17 cellular contexts compared by ENCODE assay signal in the genomic region with DNA sequence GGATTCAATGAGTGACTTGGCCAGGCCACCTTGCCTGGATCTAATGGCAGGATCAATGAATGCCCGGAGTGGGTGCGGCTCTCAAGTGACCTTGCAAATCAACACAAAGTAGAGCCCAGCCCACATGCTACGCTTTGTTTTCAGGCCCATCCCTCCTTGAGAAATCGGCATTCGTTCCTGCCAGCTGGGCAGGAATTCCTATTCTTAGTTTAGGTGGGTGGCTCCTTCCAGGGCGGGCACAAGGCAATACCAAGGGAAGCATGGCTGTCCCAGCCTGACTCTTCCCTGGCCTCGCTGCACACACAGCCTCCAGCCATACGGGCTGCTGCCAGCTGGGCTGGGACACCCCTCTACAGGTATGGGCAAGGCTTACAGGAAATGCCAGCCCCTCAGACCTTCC.
DNase-seq lines count a peak whose midpoint lies in the region; ATAC-seq, FAIRE-seq and TF ChIP-seq lines count a peak whose summit lies in the region.
"Had no signal": no experiment of that assay in that cellular context is flagged by ENCODE, and none has a peak within 500 bp of the region (broad histone marks: within the 10 kb centered on the region; RNA-seq: fewer than 3 reads in every experiment).

No MANE protein-coding gene starts in this region.

- H2BK5ac ChIP-seq in IMR-90 (ENCODE audit: low read depth, low read length, poor library complexity, severe bottlenecking) = no peak overlapping the region

- peaks cover 0 to 25% of the 10 kb centered on the region in 2 experiments; a peak in 2 of 4 replicates for H3K79me1 ChIP-seq in IMR-90 (ENCODE audit: low read depth in 1 of 2, low read length in 2 of 2)

- H3K36me3 Mint-ChIP-seq in chondrocyte (ENCODE audit: low read depth) = no peaks in the 10 kb centered on the region
- H3K36me3 Mint-ChIP-seq: CD8-positive, alpha-beta T cell; IgD-negative memory B cell had no signal

- no TSS peak for BruUV-seq in IMR-90 (replicated peaks; lab: Mats Ljungman, UMichigan)

- dilution Hi-C loops in IMR-90 (cut with HindIII; ENCODE audit: low sequenced_read_pairs, unreplicated experiment) = no loop called here

- intact Hi-C loops in IMR-90 (cut with micrococcal nuclease) = no loop called here
- intact Hi-C loops in esophagus squamous epithelium (cut with DNase I) = no loop called here
- intact Hi-C loops in kidney (cut with DNase I) = no loop called here

- no peaks in the 10 kb centered on the region for H4K20me1 ChIP-seq in IMR-90 (ENCODE audit: insufficient read depth, low read length)

- no peak overlapping the region for H3K27ac Mint-ChIP-seq in chondrocyte (ENCODE audit: unreplicated experiment)
- H3K27ac Mint-ChIP-seq: CD8-positive, alpha-beta T cell; IgD-negative memory B cell had no signal

- no peaks in the 10 kb centered on the region for H3K27me3 Mint-ChIP-seq in chondrocyte (ENCODE audit: low read depth)

- H3K9me3 ChIP-seq in IMR-90 (ENCODE audit: control insufficient read depth, insufficient read depth, low read length) = no peaks in the 10 kb centered on the region
- H3K9me3 ChIP-seq in esophagus squamous epithelium = no peaks in the 10 kb centered on the region
- H3K9me3 ChIP-seq in kidney (ENCODE audit: control insufficient read depth in 1 of 2, low read length in 2 of 2) = no peaks in the 10 kb centered on the region
- H3K9me3 ChIP-seq: BLaER1 treated with 17β-estradiol and CSF1 and Interleukin-3, amounts not matched to agents 10 nM and 100 nM had no signal

- FAIRE-seq in kidney (lab: Jason Lieb, UNC) = no peak
- FAIRE-seq: GM12878 had no signal

- no peak overlapping the region for H2AK9ac ChIP-seq in IMR-90 (replicated peaks; ENCODE audit: low read depth, low read length, poor library complexity)

- ATAC-seq in IMR-90 (ENCODE audit: low read depth) (no peak), GM18498 (IDR thresholded peaks at IDR 0.05; ENCODE audit: unreplicated experiment) (no peak), GM21723 (IDR thresholded peaks at IDR 0.05; ENCODE audit: unreplicated experiment) (no peak)
- ATAC-seq: CD8-positive, alpha-beta T cell had no signal

- DNase-seq in IMR-90 (no peak), chondrocyte (ENCODE audit: low spot score) (peak; percentile 61), esophagus squamous epithelium (lab: John Stamatoyannopoulos, UW) (no peak), kidney (no peak), cortex of kidney (lab: John Stamatoyannopoulos, UW) (no peak)
- DNase-seq: 8988T; CD8-positive, alpha-beta T cell; MV-4-11; NCI-H1694 treated with DMSO at 0.1 percent for 48 hours; NCI-H2081 treated with DMSO at 0.1 percent for 48 hours; NCI-H446 had no signal

- no peak overlapping the region for H3K4me2 ChIP-seq in IMR-90 (ENCODE audit: low read depth, low read length)
- H3K4me2 ChIP-seq: BLaER1 treated with 17β-estradiol and CSF1 and Interleukin-3, amounts not matched to agents 10 nM and 100 nM had no signal

- H3K9me1 ChIP-seq in IMR-90 (ENCODE audit: insufficient read depth, low read length) = peaks cover 25% of the 10 kb centered on the region

- H3K4me1 ChIP-seq in IMR-90 (ENCODE audit: control insufficient read depth, insufficient read depth, low read length) = peaks cover 26% of the 10 kb centered on the region
- peaks cover 36 to 100% (median 44%) of the 10 kb centered on the region in 3 donors for H3K4me1 ChIP-seq in esophagus squamous epithelium
- peaks cover 7 to 13% of the 10 kb centered on the region in 2 donors for H3K4me1 ChIP-seq in kidney (ENCODE audit: control insufficient read depth in 1 of 2, insufficient read depth in 1 of 2, low read depth in 1 of 2, low read length in 2 of 2)

- H3K9ac ChIP-seq in IMR-90 (ENCODE audit: low read depth, low read length) (no peak overlapping the region), kidney (ENCODE audit: low read length in 2 of 2) (no peak overlapping the region)
- H3K9ac ChIP-seq: BLaER1 treated with 17β-estradiol and CSF1 and Interleukin-3, amounts not matched to agents 10 nM and 100 nM had no signal

- TF ChIP-seq CTCF in IMR-90 (conservative IDR thresholded peaks at IDR 0.05; ENCODE audit: low read depth, low read length) (no peak), chondrocyte (IDR thresholded peaks at IDR 0.05) (no peak), esophagus squamous epithelium (IDR thresholded peaks at IDR 0.05) (no peak), kidney (IDR thresholded peaks at IDR 0.05; ENCODE audit: borderline replicate concordance, extremely low read depth, insufficient read depth) (no peak)

- H3K36me3 ChIP-seq in IMR-90 (ENCODE audit: control insufficient read depth, insufficient read depth, low read length) (no peaks in the 10 kb centered on the region), esophagus squamous epithelium (peaks cover 0 to 15% (median 0%) of the 10 kb centered on the region in 3 donors), kidney (ENCODE audit: control insufficient read depth in 1 of 2, insufficient read depth in 2 of 2, low read length in 2 of 2) (no peaks in the 10 kb centered on the region)

- no peak for TF ChIP-seq RAD21 in IMR-90 (IDR thresholded peaks at IDR 0.05; ENCODE audit: low read length)

- H3K4me3 ChIP-seq in IMR-90 (ENCODE audit: insufficient read depth, low read depth, low read length) = no peak overlapping the region
- H3K4me3 ChIP-seq in esophagus squamous epithelium = peak overlapping the region; percentile 11 to 44 (median 33)
- no peak overlapping the region for H3K4me3 ChIP-seq in skin epidermis
- H3K4me3 ChIP-seq in kidney (ENCODE audit: low read length in 2 of 2) = no peak overlapping the region
- H3K4me3 ChIP-seq: BLaER1 treated with 17β-estradiol and CSF1 and Interleukin-3, amounts not matched to agents 10 nM and 100 nM; GM12878 had no signal

- H2BK15ac ChIP-seq in IMR-90 (ENCODE audit: low read depth, low read length) = no peak overlapping the region

- no peak overlapping the region for H4K8ac ChIP-seq in IMR-90 (ENCODE audit: low read depth in 2 of 2, low read length in 2 of 2)

- in situ Hi-C loops in IMR-90 (cut with MboI; ENCODE audit: low sequenced_read_pairs) = no loop called here

- TF ChIP-seq POLR2A in IMR-90 (IDR thresholded peaks at IDR 0.05; ENCODE audit: low read depth, low read length) (no peak), esophagus squamous epithelium (IDR thresholded peaks at IDR 0.05) (peak in 2 of 4 donors; percentile 1 to 8)

- H3K27ac ChIP-seq in IMR-90 (ENCODE audit: insufficient read depth, low read length) = no peak overlapping the region
- peak overlapping the region; percentile 87 to 90 (median 90) for H3K27ac ChIP-seq in esophagus squamous epithelium
- peak overlapping the region in 17 of 21 experiments; percentile 9 to 83 (median 66) for H3K27ac ChIP-seq in skin epidermis
- no peak overlapping the region for H3K27ac ChIP-seq in kidney (ENCODE audit: low read depth in 2 of 2, low read length in 2 of 2)
- H3K27ac ChIP-seq: BLaER1 treated with 17β-estradiol and CSF1 and Interleukin-3, amounts not matched to agents 10 nM and 100 nM had no signal

- no peaks in the 10 kb centered on the region for H3K9me3 Mint-ChIP-seq in chondrocyte (ENCODE audit: low read depth)
- H3K9me3 Mint-ChIP-seq: CD8-positive, alpha-beta T cell had no signal

- peak overlapping the region; percentile 19; the same call in 1 of the 2 replicates for H2AK5ac ChIP-seq in IMR-90 (ENCODE audit: low read depth, low read length)

- no peak overlapping the region for H4K5ac ChIP-seq in IMR-90 (ENCODE audit: low read depth, low read length)

- no peak overlapping the region for H3K23ac ChIP-seq in IMR-90 (ENCODE audit: low read depth, low read length)

- POLR2A ChIA-PET in IMR-90 (lab: Charles Lee; ENCODE audit: unreplicated experiment) = no interaction called here

- H2AFZ ChIP-seq in IMR-90 (replicated peaks; ENCODE audit: low read length, poor library complexity) = no peak overlapping the region

- H3K18ac ChIP-seq in IMR-90 (ENCODE audit: low read depth, low read length) = no peak overlapping the region

- no peak overlapping the region for H2BK120ac ChIP-seq in IMR-90 (ENCODE audit: low read depth, low read length)

- no peaks in the 10 kb centered on the region for H3K27me3 ChIP-seq in IMR-90 (ENCODE audit: control insufficient read depth, insufficient read depth, low read length)
- H3K27me3 ChIP-seq in esophagus squamous epithelium = no peaks in the 10 kb centered on the region
- H3K27me3 ChIP-seq: BLaER1 treated with 17β-estradiol and CSF1 and Interleukin-3, amounts not matched to agents 10 nM and 100 nM had no signal

- H3K14ac ChIP-seq in IMR-90 (replicated peaks; ENCODE audit: low read depth, low read length) = no peak overlapping the region

- H2BK20ac ChIP-seq in IMR-90 (ENCODE audit: low read depth, low read length) = no peak overlapping the region

- CTCF ChIA-PET in IMR-90 (lab: Yijun Ruan, JAX) = no interaction called here

- H3K56ac ChIP-seq in IMR-90 (ENCODE audit: extremely low read depth, insufficient read depth, low read length) = no peak overlapping the region

- no peak overlapping the region for H4K91ac ChIP-seq in IMR-90 (ENCODE audit: insufficient read depth, low read depth, low read length)

- 92% methylated on average over 4 of the region's 8 CpGs; no CpG with 5 or more reads in 1 of the 2 experiments for WGBS in IMR-90 (ENCODE audit: extremely low coverage in 2 of 2, insufficient read length in 1 of 2), 2 experiments
- WGBS in esophagus squamous epithelium, 2 donors = 20 to 47% methylated on average over 1 to 6 of the region's 8 CpGs

- H3K4me1 Mint-ChIP-seq in chondrocyte (ENCODE audit: low read depth) = peaks cover 18% of the 10 kb centered on the region
- H3K4me1 Mint-ChIP-seq: IgD-negative memory B cell had no signal

- H3K4me3 Mint-ChIP-seq in chondrocyte (ENCODE audit: unreplicated experiment) = no peak overlapping the region
- H3K4me3 Mint-ChIP-seq: CD8-positive, alpha-beta T cell; IgD-negative memory B cell had no signal

- no peak overlapping the region for H3K4ac ChIP-seq in IMR-90 (ENCODE audit: low read depth, low read length)

TF ChIP-seq in IMR-90, 13 proteins besides CTCF, POLR2A, EP300 and RAD21 (continues in another document):
- TF ChIP-seq MXI1 (IDR thresholded peaks at IDR 0.05; ENCODE audit: borderline replicate concordance, low read depth, low read length) = no peak
- TF ChIP-seq CHD1 (IDR thresholded peaks at IDR 0.05; ENCODE audit: low read depth, low read length) = no peak
- TF ChIP-seq CEBPB (IDR thresholded peaks at IDR 0.05; ENCODE audit: low read depth, low read length) = no peak
- no peak for TF ChIP-seq RCOR1 (IDR thresholded peaks at IDR 0.05; ENCODE audit: insufficient replicate concordance, low read length)
- no peak for TF ChIP-seq FOS (IDR thresholded peaks at IDR 0.05; ENCODE audit: low read depth, low read length)
- TF ChIP-seq RFX5 (IDR thresholded peaks at IDR 0.05; ENCODE audit: low read depth, low read length) = no peak
- no peak for TF ChIP-seq BHLHE40 (IDR thresholded peaks at IDR 0.05; ENCODE audit: low read depth, low read length)

Comparison
In these comparisons a context has a peak if more than half of its experiments do, and no peak if none do; other contexts are left out.
1. H3K27ac ChIP-seq: peak in esophagus squamous epithelium (4 of 4) and skin epidermis (17 of 21); none in IMR-90 (single experiment) and kidney (0 of 2).
2. H3K4me3 ChIP-seq: peak in esophagus squamous epithelium (4 of 4); none in IMR-90 (single experiment), skin epidermis (0 of 7) and kidney (0 of 2).